ENCODE assay signal across 12 cellular contexts in the genomic region with DNA sequence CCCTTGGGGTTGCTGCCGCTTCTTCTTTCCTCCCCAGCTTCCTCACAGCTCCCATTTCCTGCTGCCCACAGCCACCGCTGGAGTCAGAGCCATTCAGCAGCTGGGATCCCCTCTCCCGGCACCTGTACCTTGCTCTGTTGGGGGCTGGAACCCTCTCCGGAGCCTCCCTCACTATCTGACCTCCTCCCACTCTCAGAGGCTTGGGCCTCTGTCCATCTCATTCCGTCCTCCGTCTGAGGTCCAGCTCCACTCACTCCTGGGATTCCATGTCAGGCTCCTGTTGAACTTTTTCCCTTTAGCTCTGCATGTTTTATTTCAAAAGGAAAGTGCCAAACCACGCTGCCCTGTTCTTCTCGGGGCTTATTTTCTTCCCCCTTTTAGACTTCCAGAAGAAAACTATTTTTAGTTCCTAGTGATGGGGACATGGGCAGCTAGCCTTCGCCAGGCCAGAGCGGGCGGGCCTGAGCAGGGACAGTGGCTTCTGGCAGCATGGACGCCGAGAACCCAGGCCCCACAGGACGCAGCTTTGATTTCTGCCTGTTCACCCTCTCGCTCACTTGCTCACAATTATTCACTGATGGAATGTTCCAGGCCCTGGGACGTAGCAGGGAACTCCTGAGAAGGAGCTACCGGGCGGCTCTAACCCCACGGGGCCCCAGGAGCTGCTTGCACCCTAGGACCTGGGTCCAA.
A peak's percentile ranks its signal among the peaks of the same experiment; 100 is the strongest.
DNase-seq lines count a peak whose midpoint lies in the region; ATAC-seq and TF ChIP-seq lines count a peak whose summit lies in the region.
"Had no signal": no experiment of that assay in that cellular context is flagged by ENCODE, and none has a peak within 500 bp of the region (broad histone marks: within the 10 kb centered on the region; RNA-seq: fewer than 3 reads in every experiment).

No MANE protein-coding gene starts in this region.

- H3K27ac Mint-ChIP-seq in GM23338 = peak overlapping the region; percentile 20; the same call in 1 of the 2 replicates
- H3K27ac Mint-ChIP-seq in dendritic cell treated with granulocyte-macrophage colony-stimulating factor and Interleukin-4, amounts not matched to agents 40 ng/mL and 50 ng/mL, for 4 days = peak overlapping the region; percentile 93
- H3K27ac Mint-ChIP-seq in activated naive CD8-positive, alpha-beta T cell treated with anti-CD3 and anti-CD28 coated beads for 36 hours = no peak overlapping the region
- H3K27ac Mint-ChIP-seq: activated CD8-positive, alpha-beta T cell treated with anti-CD3 and anti-CD28 coated beads for 36 hours; T-helper 17 cell had no signal

- H3K4me1 ChIP-seq in GM23338 (ENCODE audit: insufficient read depth) (no peaks in the 10 kb centered on the region), mesenchymal stem cell (ENCODE audit: control insufficient read depth, insufficient read depth, low read depth, low read length) (peaks cover 15% of the 10 kb centered on the region), stomach smooth muscle (ENCODE audit: control insufficient read depth, insufficient read depth, low read length) (peaks cover 53% of the 10 kb centered on the region)

- H3K4me2 ChIP-seq in GM23338 (no peak overlapping the region), mesenchymal stem cell (ENCODE audit: low read length, poor library complexity, severe bottlenecking) (peak overlapping the region; percentile 47)

- H3K36me3 Mint-ChIP-seq in GM23338 (ENCODE audit: low read depth) = peaks cover 17% of the 10 kb centered on the region
- H3K36me3 Mint-ChIP-seq in dendritic cell treated with granulocyte-macrophage colony-stimulating factor and Interleukin-4, amounts not matched to agents 40 ng/mL and 50 ng/mL, for 4 days (ENCODE audit: low read depth) = peaks cover 56% of the 10 kb centered on the region
- H3K36me3 Mint-ChIP-seq in activated naive CD8-positive, alpha-beta T cell treated with anti-CD3 and anti-CD28 coated beads for 36 hours = no peaks in the 10 kb centered on the region
- H3K36me3 Mint-ChIP-seq: activated naive CD4-positive, alpha-beta T cell treated with anti-CD3 and anti-CD28 coated beads, Interleukin-2, amount 50 U/mL, for 72 hours had no signal

- intact Hi-C loops in dendritic cell treated with granulocyte-macrophage colony-stimulating factor and Interleukin-4, amounts not matched to agents 40 ng/mL and 50 ng/mL, for 4 days (cut with micrococcal nuclease) = loop anchor here (1.0 to 10.0 kb wide), 2 partner anchors 12 to 184 kb away; partner anchors contain the start of gene RCC2

- H4K20me1 ChIP-seq in GM23338 (replicated peaks; ENCODE audit: insufficient read depth) = no peaks in the 10 kb centered on the region

- H3K27me3 ChIP-seq in GM23338 (ENCODE audit: insufficient read depth) (no peaks in the 10 kb centered on the region), mesenchymal stem cell (ENCODE audit: control insufficient read depth in 1 of 2, insufficient read depth in 1 of 2, low read length in 2 of 2) (no peaks in the 10 kb centered on the region), stomach smooth muscle (ENCODE audit: control insufficient read depth in 1 of 2, insufficient read depth in 2 of 2, low read length in 2 of 2) (no peaks in the 10 kb centered on the region)

- H3K4me1 Mint-ChIP-seq in GM23338 = peaks cover 3% of the 10 kb centered on the region; the same call in 1 of the 3 replicates
- peaks cover 95% of the 10 kb centered on the region for H3K4me1 Mint-ChIP-seq in dendritic cell treated with granulocyte-macrophage colony-stimulating factor and Interleukin-4, amounts not matched to agents 40 ng/mL and 50 ng/mL, for 4 days (ENCODE audit: low read depth)
- no peaks in the 10 kb centered on the region for H3K4me1 Mint-ChIP-seq in activated naive CD8-positive, alpha-beta T cell treated with anti-CD3 and anti-CD28 coated beads for 36 hours

- H3K4me3 ChIP-seq in GM23338 (no peak overlapping the region), mesenchymal stem cell (ENCODE audit: insufficient read depth in 1 of 2, low read depth in 1 of 2, low read length in 2 of 2) (peak overlapping the region in 1 of 2 experiments; percentile 31), stomach smooth muscle (ENCODE audit: low read length in 2 of 2) (peak overlapping the region; percentile 65 to 76)

- no peak overlapping the region for H3K23ac ChIP-seq in mesenchymal stem cell (ENCODE audit: low read length in 2 of 2)

- no peak overlapping the region for H2BK5ac ChIP-seq in mesenchymal stem cell (ENCODE audit: low read depth, low read length, poor library complexity, severe bottlenecking)

- H3K9ac ChIP-seq in mesenchymal stem cell (ENCODE audit: low read length) = peak overlapping the region; percentile 22
- H3K9ac ChIP-seq in stomach smooth muscle (ENCODE audit: low read length in 2 of 2) = peak overlapping the region; percentile 66 to 73

- H3K14ac ChIP-seq in mesenchymal stem cell (ENCODE audit: low read length in 2 of 2) = no peak overlapping the region

- H3K4ac ChIP-seq in mesenchymal stem cell (ENCODE audit: low read depth in 1 of 2, low read length in 2 of 2) = no peak overlapping the region

- no peak overlapping the region for H3K18ac ChIP-seq in mesenchymal stem cell (ENCODE audit: low read depth in 1 of 2, low read length in 2 of 2)

- no peak overlapping the region for H4K91ac ChIP-seq in mesenchymal stem cell (ENCODE audit: low read length)

- H2BK120ac ChIP-seq in mesenchymal stem cell (ENCODE audit: low read depth, low read length) = no peak overlapping the region

- ATAC-seq in GM23338 = no peak
- ATAC-seq: activated CD8-positive, alpha-beta T cell treated with anti-CD3 and anti-CD28 coated beads for 36 hours; activated naive CD4-positive, alpha-beta T cell treated with anti-CD3 and anti-CD28 coated beads, Interleukin-2, amount 50 U/mL, for 72 hours; T-helper 17 cell had no signal

- H3K9me2 ChIP-seq in GM23338 (ENCODE audit: insufficient read depth) = no peaks in the 10 kb centered on the region

- no peak overlapping the region for H2BK12ac ChIP-seq in mesenchymal stem cell (ENCODE audit: low read length in 2 of 2)

- H3K79me1 ChIP-seq in mesenchymal stem cell (replicated peaks; ENCODE audit: low read length, poor library complexity, severe bottlenecking) = peaks cover 3% of the 10 kb centered on the region

- no peaks in the 10 kb centered on the region for H3K79me2 ChIP-seq in GM23338 (replicated peaks; ENCODE audit: insufficient read depth)

- H3K9me3 ChIP-seq in mesenchymal stem cell (ENCODE audit: control insufficient read depth, low read length) (no peaks in the 10 kb centered on the region), stomach smooth muscle (ENCODE audit: control insufficient read depth in 2 of 2, low read length in 2 of 2) (no peaks in the 10 kb centered on the region)

- no peak overlapping the region for H3K27ac ChIP-seq in GM23338 (ENCODE audit: low read depth)
- H3K27ac ChIP-seq in mesenchymal stem cell (ENCODE audit: low read length, poor library complexity, severe bottlenecking) = no peak overlapping the region
- peak overlapping the region; percentile 82 for H3K27ac ChIP-seq in stomach smooth muscle (ENCODE audit: low read length)
- H3K27ac ChIP-seq in RWPE1 = no peak overlapping the region
- H3K27ac ChIP-seq: C4-2B had no signal

- no peak overlapping the region for H2AK5ac ChIP-seq in mesenchymal stem cell (ENCODE audit: low read length, severe bottlenecking)

- no peaks in the 10 kb centered on the region for H3F3A ChIP-seq in GM23338 (replicated peaks; ENCODE audit: low read depth)

- DNase-seq in GM23338 (ENCODE audit: low spot score) (no peak), mesenchymal stem cell (no peak), RWPE1 (ENCODE audit: low spot score) (no peak), NCI-H82 treated with DMSO at 0.1 percent for 48 hours (lab: John Stamatoyannopoulos, UW; ENCODE audit: unreplicated experiment) (no peak)
- DNase-seq in activated naive CD8-positive, alpha-beta T cell treated with anti-CD3 and anti-CD28 coated beads for 36 hours = no peak
- no peak for DNase-seq in stimulated activated CD4-positive, alpha-beta T cell treated with anti-CD3 and anti-CD28 coated beads, Interleukin-1b, Interleukin-23, amount 100 ng/mL, for 48 hours
- DNase-seq: activated CD8-positive, alpha-beta T cell treated with anti-CD3 and anti-CD28 coated beads for 36 hours; T-helper 17 cell had no signal

- H3K36me3 ChIP-seq in GM23338 (ENCODE audit: insufficient read depth) = no peaks in the 10 kb centered on the region
- peaks cover 43 to 53% of the 10 kb centered on the region in 2 experiments for H3K36me3 ChIP-seq in mesenchymal stem cell (ENCODE audit: control insufficient read depth in 1 of 2, insufficient read depth in 2 of 2, low read depth in 1 of 2, low read length in 2 of 2)
- peaks cover 19 to 25% of the 10 kb centered on the region in 2 donors for H3K36me3 ChIP-seq in stomach smooth muscle (ENCODE audit: control insufficient read depth in 2 of 2, insufficient read depth in 2 of 2, low read length in 2 of 2)

- H4K8ac ChIP-seq in mesenchymal stem cell (ENCODE audit: low read length) = no peak overlapping the region

- no peak overlapping the region; the same call in 2 of the 3 replicates for H3K4me3 Mint-ChIP-seq in GM23338
- peak overlapping the region; percentile 83 for H3K4me3 Mint-ChIP-seq in dendritic cell treated with granulocyte-macrophage colony-stimulating factor and Interleukin-4, amounts not matched to agents 40 ng/mL and 50 ng/mL, for 4 days
- H3K4me3 Mint-ChIP-seq in activated naive CD8-positive, alpha-beta T cell treated with anti-CD3 and anti-CD28 coated beads for 36 hours = no peak overlapping the region
- H3K4me3 Mint-ChIP-seq: activated CD8-positive, alpha-beta T cell treated with anti-CD3 and anti-CD28 coated beads for 36 hours; T-helper 17 cell had no signal

- POLR2A ChIA-PET in RWPE1 (lab: Yijun Ruan, JAX; ENCODE audit: low non-redundant PET) = no interaction called here

- no peak overlapping the region for H2BK15ac ChIP-seq in mesenchymal stem cell (ENCODE audit: low read depth, poor library complexity, severe bottlenecking)

- H3K9me3 Mint-ChIP-seq in GM23338 = no peaks in the 10 kb centered on the region
- no peaks in the 10 kb centered on the region for H3K9me3 Mint-ChIP-seq in dendritic cell treated with granulocyte-macrophage colony-stimulating factor and Interleukin-4, amounts not matched to agents 40 ng/mL and 50 ng/mL, for 4 days
- no peaks in the 10 kb centered on the region for H3K9me3 Mint-ChIP-seq in activated naive CD8-positive, alpha-beta T cell treated with anti-CD3 and anti-CD28 coated beads for 36 hours
- H3K9me3 Mint-ChIP-seq: activated CD8-positive, alpha-beta T cell treated with anti-CD3 and anti-CD28 coated beads for 36 hours; activated naive CD4-positive, alpha-beta T cell treated with anti-CD3 and anti-CD28 coated beads, Interleukin-2, amount 50 U/mL, for 72 hours had no signal

- CTCF ChIA-PET in RWPE1 (lab: Yijun Ruan, JAX) = interaction anchor here (0.5 to 1.6 kb wide), 4 partner anchors 12 to 142 kb away, joined by 3 to 5 read pairs (median 4); no protein-coding TSS in a partner anchor

- 96% methylated on average over 17 of the region's 19 CpGs for WGBS in mesenchymal stem cell

- TF ChIP-seq CTCF in GM23338 (conservative IDR thresholded peaks at IDR 0.05; ENCODE audit: low read depth in 2 of 2) (no peak), RWPE1 (conservative IDR thresholded peaks at IDR 0.05; ENCODE audit: low read depth) (no peak)

- peaks cover 2% of the 10 kb centered on the region for H3K27me3 Mint-ChIP-seq in GM23338 (ENCODE audit: insufficient read depth, low read depth, poor library complexity)
- no peaks in the 10 kb centered on the region for H3K27me3 Mint-ChIP-seq in dendritic cell treated with granulocyte-macrophage colony-stimulating factor and Interleukin-4, amounts not matched to agents 40 ng/mL and 50 ng/mL, for 4 days
- peaks cover 10% of the 10 kb centered on the region for H3K27me3 Mint-ChIP-seq in activated naive CD8-positive, alpha-beta T cell treated with anti-CD3 and anti-CD28 coated beads for 36 hours

- no peak overlapping the region for H2AFZ ChIP-seq in GM23338
- H2AFZ ChIP-seq in mesenchymal stem cell (ENCODE audit: low read depth, low read length) = no peak overlapping the region
